ENCODE assay signal across 1 cellular context in genomic region chr14:52706724-52707706, GRCh38.
TF ChIP-seq lines count a peak whose summit lies in the region.

PSMC6 (plus strand) TSS chr14:52707200; CDS start chr14:52707220, 20 bp downstream.

TF ChIP-seq in K562, 482 proteins besides CTCF, POLR2A, EP300 and RAD21 (continued from another document and continues in another):
- peak; percentile 65; the same call in 1 of the 2 replicates for TF ChIP-seq ZBTB40 (IDR thresholded peaks at IDR 0.05)
- no peak for TF ChIP-seq ZBTB40 (CRISPR knock-in tag; IDR thresholded peaks at IDR 0.05)
- TF ChIP-seq UBTF (IDR thresholded peaks at IDR 0.05; ENCODE audit: borderline replicate concordance in 1 of 2, low read depth in 2 of 2, low read length in 2 of 2): 0 out of 4 replicates have a peak, but pooled peaks of 1 of the 2 experiments have one; percentile 30
- TF ChIP-seq PML (IDR thresholded peaks at IDR 0.05; ENCODE audit: low read length): peak; percentile 55; the same call in 1 of the 2 replicates
- TF ChIP-seq SREBF2 (CRISPR knock-in tag; IDR thresholded peaks at IDR 0.05): no peak
- TF ChIP-seq ZBTB11 (CRISPR knock-in tag; IDR thresholded peaks at IDR 0.05): 0 out of 6 replicates have a peak, but pooled peaks of 2 of the 3 experiments have one; percentile 13 to 31
- no peak for TF ChIP-seq TRIM28 (IDR thresholded peaks at IDR 0.05)
- TF ChIP-seq L3MBTL2 (IDR thresholded peaks at IDR 0.05): peak; percentile 38; the same call in 1 of the 2 replicates
- TF ChIP-seq ZNF143 (CRISPR knock-in tag; IDR thresholded peaks at IDR 0.05): peak; percentile 62
- no peak for TF ChIP-seq HINFP (tag; conservative IDR thresholded peaks at IDR 0.05; ENCODE audit: low read depth)
- no peak for TF ChIP-seq EZH2 (IDR thresholded peaks at IDR 0.05; ENCODE audit: borderline replicate concordance, low read depth, low read length)
- TF ChIP-seq PBX2 (CRISPR knock-in tag; IDR thresholded peaks at IDR 0.05; ENCODE audit: low read depth): no peak
- TF ChIP-seq PBX2 (tag; conservative IDR thresholded peaks at IDR 0.05; ENCODE audit: low read depth): no peak
- peak; percentile 25 for TF ChIP-seq BRD9 (IDR thresholded peaks at IDR 0.05; ENCODE audit: low read depth, partially characterized antibody)
- TF ChIP-seq POLR2H (tag; IDR thresholded peaks at IDR 0.05; ENCODE audit: low read depth): peak; percentile 90
- peak; percentile 73 for TF ChIP-seq RBFOX2 (IDR thresholded peaks at IDR 0.05; ENCODE audit: low read depth, low read length)
- peak; percentile 15; the same call in 1 of the 2 replicates for TF ChIP-seq MYC (IDR thresholded peaks at IDR 0.05; ENCODE audit: low read depth, low read length)
- no peak for TF ChIP-seq MYC (CRISPR knock-in tag; IDR thresholded peaks at IDR 0.05; ENCODE audit: borderline replicate concordance, low read depth)
- TF ChIP-seq PHF20 (IDR thresholded peaks at IDR 0.05; ENCODE audit: partially characterized antibody): peak; percentile 76
- peak; percentile 19 for TF ChIP-seq PRDM10 (IDR thresholded peaks at IDR 0.05; ENCODE audit: partially characterized antibody)
- peak; percentile 1; the same call in 1 of the 2 replicates for TF ChIP-seq JUND (IDR thresholded peaks at IDR 0.05; ENCODE audit: borderline replicate concordance, low read depth, low read length)
- TF ChIP-seq JUND (tag; IDR thresholded peaks at IDR 0.05; ENCODE audit: borderline replicate concordance, low read depth, low read length): no peak; the same call in 2 of the 3 replicates
- TF ChIP-seq SMARCA4 (IDR thresholded peaks at IDR 0.05): peak; percentile 24; the same call in 1 of the 2 replicates
- peak; percentile 95 for TF ChIP-seq ZFX (CRISPR knock-in tag; IDR thresholded peaks at IDR 0.05)
- TF ChIP-seq ZNF277 (CRISPR knock-in tag; IDR thresholded peaks at IDR 0.05; ENCODE audit: borderline replicate concordance): no peak
